In the genomic region with DNA sequence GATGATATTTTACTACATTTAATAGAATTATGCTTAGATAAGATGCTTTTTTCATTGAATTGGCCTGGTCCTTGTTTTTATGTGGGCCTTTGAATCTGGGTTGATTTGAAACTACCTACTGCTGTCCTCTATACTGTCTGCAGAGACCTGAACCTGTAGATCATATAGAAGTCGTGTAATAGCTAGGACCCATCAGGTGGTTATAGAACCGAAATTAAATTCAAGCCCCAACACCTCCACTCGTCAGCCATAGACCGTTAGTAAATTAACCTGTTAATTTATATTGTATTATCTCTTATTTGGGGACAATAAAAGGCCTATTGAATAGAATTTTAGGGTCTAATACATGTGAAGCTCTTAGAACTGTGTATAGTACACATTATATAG, we compare ENCODE assay signal across 9 cellular contexts.
DNase-seq lines count a peak whose midpoint lies in the region; ATAC-seq and TF ChIP-seq lines count a peak whose summit lies in the region.
"Had no signal": no experiment of that assay in that cellular context is flagged by ENCODE, and none has a peak within 500 bp of the region (broad histone marks: within the 10 kb centered on the region; RNA-seq: fewer than 3 reads in every experiment).

No MANE protein-coding gene starts in this region.

- H3K9me3 ChIP-seq in thoracic aorta, result no peaks in the 10 kb centered on the region

- peaks cover 83% of the 10 kb centered on the region for H3K4me1 Mint-ChIP-seq in activated T-cell treated with anti-CD3 and anti-CD28 coated beads, Interleukin-2, amount 50 U/mL, for 24 hours (ENCODE audit: low read depth)
- H3K4me1 Mint-ChIP-seq in type B pancreatic cell (ENCODE audit: unreplicated experiment), result peaks cover 15% of the 10 kb centered on the region

- H3K9me3 Mint-ChIP-seq in activated T-cell treated with anti-CD3 and anti-CD28 coated beads, Interleukin-2, amount 50 U/mL, for 24 hours, result peaks cover 3% of the 10 kb centered on the region
- no peaks in the 10 kb centered on the region for H3K9me3 Mint-ChIP-seq in type B pancreatic cell

- H3K27me3 ChIP-seq in thoracic aorta (replicated peaks; ENCODE audit: insufficient read depth), result no peaks in the 10 kb centered on the region

- no peak for DNase-seq in activated T-cell treated with anti-CD3 and anti-CD28 coated beads, Interleukin-2, amount 50 U/mL, for 24 hours
- no peak for DNase-seq in activated T-cell treated with anti-CD3 and anti-CD28 coated beads, Interleukin-2, amount 50 U/mL, for 48 hours
- no peak for DNase-seq in caudate nucleus (lab: John Stamatoyannopoulos, UW)
- no peak for DNase-seq in thoracic aorta (ENCODE audit: low spot score)
- no peak for DNase-seq in NCI-H1417 (lab: John Stamatoyannopoulos, UW)
- no peak for DNase-seq in type B pancreatic cell (ENCODE audit: extremely low spot score, unreplicated experiment)
- DNase-seq in D341Med (ENCODE audit: low spot score), result no peak
- DNase-seq: mesendoderm had no signal

- peak overlapping the region; percentile 79 for H3K27ac Mint-ChIP-seq in activated T-cell treated with anti-CD3 and anti-CD28 coated beads, Interleukin-2, amount 50 U/mL, for 24 hours
- no peak overlapping the region for H3K27ac Mint-ChIP-seq in type B pancreatic cell

- peaks cover 60% of the 10 kb centered on the region for H3K36me3 Mint-ChIP-seq in activated T-cell treated with anti-CD3 and anti-CD28 coated beads, Interleukin-2, amount 50 U/mL, for 24 hours (ENCODE audit: low read depth)
- peaks cover 7% of the 10 kb centered on the region for H3K36me3 Mint-ChIP-seq in type B pancreatic cell

- H3K36me3 ChIP-seq in thoracic aorta, result peaks cover 6% of the 10 kb centered on the region

- ATAC-seq in HG03039 (IDR thresholded peaks at IDR 0.05; ENCODE audit: unreplicated experiment) (peak; percentile 2), thoracic aorta (ENCODE audit: insufficient number of reproducible peaks, low FRiP score, low read depth) (no peak)

- TF ChIP-seq CTCF in thoracic aorta (IDR thresholded peaks at IDR 0.05), result no peak
- TF ChIP-seq CTCF in type B pancreatic cell (conservative IDR thresholded peaks at IDR 0.05), result no peak

- H3K4me1 ChIP-seq in thoracic aorta (ENCODE audit: control insufficient read depth in 1 of 2, low read depth in 2 of 2), result peaks cover 69 to 94% of the 10 kb centered on the region in 2 donors

- H3K4me3 ChIP-seq in thoracic aorta, result peak overlapping the region; percentile 37

- H3K27ac ChIP-seq in caudate nucleus (ENCODE audit: low read depth, low read length) (peak overlapping the region; percentile 82), thoracic aorta (peak overlapping the region; percentile 45 to 57)

- H3K4me3 Mint-ChIP-seq in activated T-cell treated with anti-CD3 and anti-CD28 coated beads, Interleukin-2, amount 50 U/mL, for 24 hours, result no peak overlapping the region
- no peak overlapping the region for H3K4me3 Mint-ChIP-seq in type B pancreatic cell

- no peaks in the 10 kb centered on the region for H3K27me3 Mint-ChIP-seq in activated T-cell treated with anti-CD3 and anti-CD28 coated beads, Interleukin-2, amount 50 U/mL, for 24 hours
- H3K27me3 Mint-ChIP-seq in type B pancreatic cell, result no peaks in the 10 kb centered on the region
